Comparison of ENCODE assay signal across 8 cellular contexts in genomic region chr21:34614693-34615486, GRCh38. TPM values are rescaled to one million over a fixed set of nuclear protein-coding genes. Genes with fewer than 3 reads are reported as not detected.
DNase-seq lines count a peak whose midpoint lies in the region; ATAC-seq and TF ChIP-seq lines count a peak whose summit lies in the region.

Gene RCAN1 (minus strand): TSS chr21:34615113. CDS start chr21:34615011, 102 bp downstream.

- peak; percentile 10 for TF ChIP-seq POLR2A in GM18526 (IDR thresholded peaks at IDR 0.05; ENCODE audit: extremely low read depth, insufficient read length)

- peaks cover 23% of the 10 kb centered on the region for H3K27me3 Mint-ChIP-seq in brain

- ATAC-seq in HG03064 (IDR thresholded peaks at IDR 0.05; ENCODE audit: low read depth, unreplicated experiment) (peak; percentile 94), sciatic nerve (peak; percentile 99)

- H3K9me3 Mint-ChIP-seq in brain: no peaks in the 10 kb centered on the region

- DNase-seq in A172 (ENCODE audit: low spot score) (peak; percentile 96), NCI-H2107 (lab: John Stamatoyannopoulos, UW) (peak; percentile 96), UCSD-AML1 (lab: John Stamatoyannopoulos, UW; ENCODE audit: unreplicated experiment) (peak; percentile 93), iPS DF 19.7 (ENCODE audit: low read depth, low spot score) (peak; percentile 70), sciatic nerve (ENCODE audit: low spot score) (peak; percentile 91)

- H3K4me3 Mint-ChIP-seq in brain: peak within 1 kb of the TSS; percentile 94 to 97 (median 95)

- intact Hi-C loops in sciatic nerve (cut with DNase I): no loop called here

- no peak for TF ChIP-seq CTCF in brain (conservative IDR thresholded peaks at IDR 0.05)

- H3K27ac Mint-ChIP-seq in brain: peak within 1 kb of the TSS; percentile 69 to 97 (median 96)

- peaks cover 45% of the 10 kb centered on the region for H3K4me1 Mint-ChIP-seq in brain

- no peaks in the 10 kb centered on the region for H3K36me3 Mint-ChIP-seq in brain

RNA-seq across cellular contexts. Expression of gene RCAN1, which starts in this region (rescaled TPM):
- 56.2 and 61.5 TPM in 2 replicates for total RNA-seq in A172 (2014; rRNA removed; shearing (Covaris generic))
- 49.9 TPM for polyA plus RNA-seq in brain (ENCODE audit: insufficient read depth, low read depth, low replicate concordance)
- 60.9 TPM for total RNA-seq in sciatic nerve

Comparison
In these comparisons a context has a peak if more than half of its experiments do, and no peak if none do; other contexts are left out.
1. Peak in every context shown above with its lines: DNase-seq and ATAC-seq.